In the genomic region with DNA sequence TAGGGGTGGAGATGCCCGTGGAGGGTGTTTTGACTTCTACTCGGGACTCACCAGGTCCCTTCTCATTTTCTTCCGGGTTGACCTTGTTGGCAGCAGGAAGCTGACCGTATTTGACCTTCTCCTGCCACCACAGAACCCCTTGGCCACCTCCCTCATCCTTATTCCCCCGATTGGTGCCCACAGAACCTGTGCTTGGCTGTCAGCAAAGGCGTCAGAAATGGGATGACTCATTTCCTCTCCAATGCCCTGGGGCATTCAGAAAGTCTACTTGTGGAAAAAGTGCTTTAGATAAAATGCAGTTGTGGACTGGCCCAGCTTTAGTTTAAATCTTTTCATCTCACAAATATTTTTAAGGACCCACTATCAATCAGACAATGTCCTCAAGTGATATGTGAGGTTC, we compare ENCODE assay signal across 8 cellular contexts.
DNase-seq lines count a peak whose midpoint lies in the region; ATAC-seq, FAIRE-seq and TF ChIP-seq lines count a peak whose summit lies in the region.

No MANE protein-coding gene starts in this region.

- no TSS peak for BruUV-seq in K562 (replicated peaks; lab: Mats Ljungman, UMichigan)

- TF ChIP-seq POLR2A in NB4 (IDR thresholded peaks at IDR 0.05; ENCODE audit: extremely low read depth, insufficient read length) (no peak), K562 (conservative IDR thresholded peaks at IDR 0.05) (no peak), tibial nerve (IDR thresholded peaks at IDR 0.05) (no peak)

- no peak for FAIRE-seq in K562 (lab: Jason Lieb, UNC)

- peaks cover 0 to 4% of the 10 kb centered on the region in 2 experiments; a peak in 1 of 5 replicates for H3K27me3 ChIP-seq in K562 (ENCODE audit: control insufficient read depth in 2 of 2, insufficient read depth in 2 of 2, low read length in 2 of 2)
- H3K27me3 ChIP-seq in tibial nerve = no peaks in the 10 kb centered on the region

- WGBS in K562 (ENCODE audit: insufficient coverage, low coverage, missing lambda C conversion rate) = 0% methylated on average over 6 of the region's 6 CpGs
- WGBS in tibial nerve, 2 donors = 27 to 37% methylated on average over 6 of the region's 6 CpGs

- peaks cover 11% of the 10 kb centered on the region; the same call in 1 of the 2 replicates for H4K20me1 ChIP-seq in K562 (replicated peaks; ENCODE audit: control insufficient read depth, insufficient read depth, low read length)

- ATAC-seq in K562 = no peak
- peak in 2 of 3 donors; percentile 59 to 61 for ATAC-seq in natural killer cell
- ATAC-seq in HG02885 (IDR thresholded peaks at IDR 0.05; ENCODE audit: poor library complexity, unreplicated experiment) = no peak
- no peak for ATAC-seq in HG03159 (IDR thresholded peaks at IDR 0.05; ENCODE audit: unreplicated experiment)

- H3K9me1 ChIP-seq in K562 (ENCODE audit: control insufficient read depth, insufficient read depth, low read length) = no peaks in the 10 kb centered on the region

- TF ChIP-seq CTCF in NB4 (IDR thresholded peaks at IDR 0.05; ENCODE audit: low read depth, low read length) (no peak), K562 (IDR thresholded peaks at IDR 0.05 in 2 of 3, conservative IDR thresholded peaks at IDR 0.05 in 1 of 3; ENCODE audit: insufficient read depth in 2 of 3, low read depth in 1 of 3, low read length in 3 of 3) (no peak), natural killer cell (IDR thresholded peaks at IDR 0.05) (no peak), tibial nerve (IDR thresholded peaks at IDR 0.05) (no peak)

- peaks cover 0 to 2% of the 10 kb centered on the region in 2 donors for H3K27me3 Mint-ChIP-seq in natural killer cell (ENCODE audit: low read depth in 2 of 2)

- H3K4me1 ChIP-seq in K562 (replicated peaks in 1 of 2; ENCODE audit: control insufficient read depth in 2 of 2, insufficient read depth in 2 of 2, low read length in 2 of 2) = no peaks in the 10 kb centered on the region
- H3K4me1 ChIP-seq in tibial nerve = peaks cover 0 to 13% (median 3%) of the 10 kb centered on the region in 4 donors

- POLR2A ChIA-PET in K562 (lab: Yijun Ruan, JAX) = no interaction called here

- no peak overlapping the region for H3K9ac ChIP-seq in K562 (ENCODE audit: insufficient read depth in 1 of 2, low read depth in 2 of 2, low read length in 2 of 2)

- H3K4me3 ChIP-seq in NB4 (ENCODE audit: low read depth, low read length) (no peak overlapping the region), K562 (no peak overlapping the region), tibial nerve (no peak overlapping the region)

- intact Hi-C loops in K562 (cut with micrococcal nuclease) = no loop called here
- intact Hi-C loops in natural killer cell (cut with micrococcal nuclease) = no loop called here

- no peak overlapping the region for H3K4me2 ChIP-seq in K562 (ENCODE audit: insufficient read depth, low read length)

- CTCF ChIA-PET in K562 (lab: Yijun Ruan, JAX; ENCODE audit: low intra/inter-chr PET ratio) = no interaction called here

- H3K27ac ChIP-seq in K562 (ENCODE audit: extremely low read depth, low read depth, low read length) = no peak overlapping the region
- H3K27ac ChIP-seq in tibial nerve = peak overlapping the region in 1 of 4 donors; percentile 34

- H3K9me3 ChIP-seq in K562 (replicated peaks; ENCODE audit: control insufficient read depth, insufficient read depth, low read depth, low read length) (no peaks in the 10 kb centered on the region), tibial nerve (peaks cover 0 to 5% (median 0%) of the 10 kb centered on the region in 4 donors)

- in situ Hi-C loops in K562 (cut with MboI) (no loop called here), G401 (cut with HindIII; ENCODE audit: low sequenced_read_pairs) (no loop called here)

- TF ChIP-seq EP300 in K562 (IDR thresholded peaks at IDR 0.05; ENCODE audit: low read length) (no peak), tibial nerve (IDR thresholded peaks at IDR 0.05) (peak in 1 of 2 donors; percentile 41)

- TF ChIP-seq RAD21 in K562 (CRISPR knock-in tag; conservative IDR thresholded peaks at IDR 0.05 in 1 of 2, IDR thresholded peaks at IDR 0.05 in 1 of 2) = no peak

- H3K79me2 ChIP-seq in K562 (ENCODE audit: control insufficient read depth, insufficient read depth, low read length) = no peaks in the 10 kb centered on the region

- H3K4me3 Mint-ChIP-seq in natural killer cell = no peak overlapping the region

- no peak overlapping the region for H2AFZ ChIP-seq in K562 (ENCODE audit: low read depth, low read length)

- H3K27ac Mint-ChIP-seq in natural killer cell = peak overlapping the region; percentile 47 to 57

- DNase-seq in GM04503 (ENCODE audit: low read depth) (peak; percentile 31), NB4 (ENCODE audit: low read depth) (peak; percentile 82), K562 (ENCODE audit: extremely low read depth in 1 of 4, low spot score in 3 of 4) (no peak), natural killer cell (no peak), tibial nerve (ENCODE audit: low spot score in 2 of 2) (no peak), G401 (ENCODE audit: low spot score) (no peak)

- H3K36me3 ChIP-seq in K562 (ENCODE audit: control insufficient read depth, insufficient read depth, low read length) (no peaks in the 10 kb centered on the region), tibial nerve (no peaks in the 10 kb centered on the region)

- peaks cover 8 to 26% of the 10 kb centered on the region in 2 donors for H3K4me1 Mint-ChIP-seq in natural killer cell

- no peaks in the 10 kb centered on the region for H3K9me3 Mint-ChIP-seq in natural killer cell

- H3K36me3 Mint-ChIP-seq in natural killer cell = no peaks in the 10 kb centered on the region

TF ChIP-seq in K562, 482 proteins besides CTCF, POLR2A, EP300 and RAD21:
- TF ChIP-seq ZNF316 (IDR thresholded peaks at IDR 0.05) (no peak), GABPA (tag; conservative IDR thresholded peaks at IDR 0.05; ENCODE audit: low read depth) (0 out of 2 replicates have a peak, but pooled peaks have one; percentile 18), GTF2A2 (tag; IDR thresholded peaks at IDR 0.05) (no peak), NR2C2 (CRISPR knock-in tag; IDR thresholded peaks at IDR 0.05) (no peak), NR2C2 (tag; IDR thresholded peaks at IDR 0.05) (peak; percentile 80; the same call in 1 of the 2 replicates), NCOA6 (IDR thresholded peaks at IDR 0.05) (no peak), YY1 (IDR thresholded peaks at IDR 0.05; ENCODE audit: borderline replicate concordance in 1 of 3, control insufficient read depth in 1 of 3, extremely low read depth in 1 of 3, insufficient read depth in 3 of 3, insufficient read length in 1 of 3, insufficient replicate concordance in 2 of 3, low read depth in 1 of 3, low read length in 2 of 3) (no peak), ZNF133 (CRISPR knock-in tag; IDR thresholded peaks at IDR 0.05) (no peak)

Comparison
In these comparisons a context has a peak if more than half of its experiments do, and no peak if none do; other contexts are left out.
1. DNase-seq: peak in GM04503 (single experiment) and NB4 (single experiment); none in K562 (0 of 4), natural killer cell (single experiment), tibial nerve (0 of 2) and G401 (single experiment).
2. ATAC-seq: peak in natural killer cell (2 of 3); none in K562 (single experiment), HG02885 (single experiment) and HG03159 (single experiment).